Comparison of ENCODE assay signal across 26 cellular contexts in the genomic region with DNA sequence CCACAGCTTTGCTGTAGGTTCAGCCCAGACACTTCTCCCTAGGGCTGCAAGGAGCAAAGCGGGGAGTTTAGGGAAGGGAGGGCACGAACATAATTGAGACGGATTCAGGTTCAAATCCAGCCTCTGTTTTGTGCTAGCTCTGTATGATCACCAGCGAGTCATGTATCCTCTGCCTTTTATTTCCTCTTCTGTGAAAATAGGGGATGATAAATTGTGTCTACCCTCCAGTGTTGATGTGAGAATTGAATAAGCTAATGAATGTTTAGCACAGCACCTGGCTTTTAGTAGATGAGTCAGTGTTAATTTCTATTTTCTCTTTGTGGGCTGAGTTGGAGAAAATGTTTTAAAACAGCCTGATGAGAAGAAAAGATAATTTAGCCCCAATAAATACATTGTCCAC. TPM values are rescaled to one million over a fixed set of nuclear protein-coding genes. Genes with fewer than 3 reads are reported as not detected.
"Had no signal": no experiment of that assay in that cellular context is flagged by ENCODE, and none has a peak within 500 bp of the region (broad histone marks: within the 10 kb centered on the region; RNA-seq: fewer than 3 reads in every experiment).

No MANE protein-coding gene starts in this region.

- H3K27ac ChIP-seq: heart left ventricle, neutrophil, spleen, stomach had no signal

- H3K4me3 Mint-ChIP-seq: dendritic cell treated with granulocyte-macrophage colony-stimulating factor and Interleukin-4, amounts not matched to agents 40 ng/mL and 50 ng/mL, for 4 days; naive thymus-derived CD8-positive, alpha-beta T cell; stimulated activated memory B cell treated with anti-CD40 and anti-IgM and Interleukin-4, amounts not matched to agents 10 μg/mL and 1 μg/mL and 100 μg/mL, for 72 hours; type B pancreatic cell had no signal

- H3K27me3 ChIP-seq: heart left ventricle, spleen, stomach had no signal

- H3K4me1 ChIP-seq: psoas muscle, spleen, stomach had no signal

- H3K27me3 Mint-ChIP-seq: dendritic cell treated with granulocyte-macrophage colony-stimulating factor and Interleukin-4, amounts not matched to agents 40 ng/mL and 50 ng/mL, for 4 days; naive thymus-derived CD8-positive, alpha-beta T cell; stimulated activated memory B cell treated with anti-CD40 and anti-IgM and Interleukin-4, amounts not matched to agents 10 μg/mL and 1 μg/mL and 100 μg/mL, for 72 hours; type B pancreatic cell had no signal

- ATAC-seq: mucosa of descending colon; naive thymus-derived CD8-positive, alpha-beta T cell; sciatic nerve; stimulated activated memory B cell treated with anti-CD40 and anti-IgM and Interleukin-4, amounts not matched to agents 10 μg/mL and 1 μg/mL and 100 μg/mL, for 72 hours had no signal

- H3K4me1 Mint-ChIP-seq: naive thymus-derived CD8-positive, alpha-beta T cell; stimulated activated memory B cell treated with anti-CD40 and anti-IgM and Interleukin-4, amounts not matched to agents 10 μg/mL and 1 μg/mL and 100 μg/mL, for 72 hours had no signal

- H3K36me3 Mint-ChIP-seq: type B pancreatic cell had no signal

- DNase-seq: heart left ventricle; hippocampal formation; mucosa of descending colon; naive thymus-derived CD8-positive, alpha-beta T cell; psoas muscle; retina; spleen; stimulated activated CD4-positive, alpha-beta T cell treated with anti-CD3 and anti-CD28 coated beads, Interleukin-15, amount 100 ng/mL, for 24 hours; stimulated activated CD4-positive, alpha-beta T cell treated with anti-CD3 and anti-CD28 coated beads, Interleukin-1b, Interleukin-23, amount 100 ng/mL, for 48 hours; stimulated activated CD4-positive, alpha-beta T cell treated with anti-CD3 and anti-CD28 coated beads, Interleukin-4, amount 100 ng/mL, for 24 hours; stomach; substantia nigra had no signal

- H3K27ac Mint-ChIP-seq: dendritic cell treated with granulocyte-macrophage colony-stimulating factor and Interleukin-4, amounts not matched to agents 40 ng/mL and 50 ng/mL, for 4 days; stimulated activated memory B cell treated with anti-CD40 and anti-IgM and Interleukin-4, amounts not matched to agents 10 μg/mL and 1 μg/mL and 100 μg/mL, for 72 hours; type B pancreatic cell had no signal

- H3K9me3 Mint-ChIP-seq: dendritic cell treated with granulocyte-macrophage colony-stimulating factor and Interleukin-4, amounts not matched to agents 40 ng/mL and 50 ng/mL, for 4 days; naive thymus-derived CD8-positive, alpha-beta T cell; stimulated activated memory B cell treated with anti-CD40 and anti-IgM and Interleukin-4, amounts not matched to agents 10 μg/mL and 1 μg/mL and 100 μg/mL, for 72 hours; type B pancreatic cell had no signal

RNA-seq across cellular contexts. Expression of a gene that starts 6.2 kb away (rescaled TPM):
- total RNA-seq: frontal cortex; glomerular endothelial cell; heart left ventricle; kidney epithelial cell; lung microvascular endothelial cell; mesenteric fat pad; mucosa of descending colon; naive thymus-derived CD8-positive, alpha-beta T cell; osteoblast; psoas muscle; sciatic nerve; skeletal muscle tissue; spleen; stomach had no signal
- polyA plus RNA-seq: esophagus, heart left ventricle, neural cell, spleen, stomach had no signal
